1 cellular context compared by ENCODE assay signal in the genomic region with DNA sequence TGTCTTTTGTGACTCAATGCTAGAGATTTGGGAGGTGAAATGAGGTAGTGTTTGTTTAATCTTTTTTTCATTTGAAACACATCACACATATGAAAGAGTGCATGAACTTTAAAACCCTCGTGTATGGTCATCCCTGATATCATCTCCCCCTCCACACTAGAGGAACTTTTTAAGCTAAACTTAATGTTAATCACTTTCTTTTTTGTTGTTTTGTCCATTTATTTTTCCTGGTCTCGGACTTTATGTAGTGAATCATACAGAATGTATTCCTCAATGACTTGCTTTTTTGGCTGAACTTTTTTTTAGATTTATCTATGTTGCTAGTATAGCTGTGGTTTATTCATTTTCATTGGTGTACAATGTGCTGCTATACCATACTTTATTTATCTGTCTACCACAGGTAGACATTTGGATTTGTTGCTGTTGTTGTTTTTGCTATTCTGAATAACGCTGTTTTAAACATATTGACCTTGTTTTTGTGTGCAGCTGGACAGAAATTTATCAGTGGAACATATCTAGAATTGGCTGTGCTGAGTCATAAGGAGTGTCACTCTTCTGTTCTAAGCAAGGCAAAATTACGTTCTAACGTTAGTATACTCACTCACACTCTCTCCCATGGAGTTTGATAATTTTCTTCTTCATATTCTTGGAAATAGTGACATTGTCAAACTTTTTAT.
TF ChIP-seq lines count a peak whose summit lies in the region.

No MANE protein-coding gene starts in this region.

TF ChIP-seq in K562, 482 proteins besides CTCF, POLR2A, EP300 and RAD21 (continued from another document):
- TF ChIP-seq ZNF41 (CRISPR knock-in tag; conservative IDR thresholded peaks at IDR 0.05) (no peak), RUNX1 (IDR thresholded peaks at IDR 0.05; ENCODE audit: low read depth) (no peak), PHF21A (IDR thresholded peaks at IDR 0.05; ENCODE audit: borderline replicate concordance, low read depth) (no peak), ZNF282 (CRISPR knock-in tag; IDR thresholded peaks at IDR 0.05) (no peak), CTBP1 (IDR thresholded peaks at IDR 0.05; ENCODE audit: borderline replicate concordance) (no peak), ZBTB17 (CRISPR knock-in tag; IDR thresholded peaks at IDR 0.05) (no peak), ZC3H11A (IDR thresholded peaks at IDR 0.05; ENCODE audit: low read depth, low read length) (no peak), POLR3G (IDR thresholded peaks at IDR 0.05; ENCODE audit: extremely low read depth, insufficient read length, insufficient replicate concordance) (no peak), BMI1 (IDR thresholded peaks at IDR 0.05; ENCODE audit: low read length) (no peak)
- TF ChIP-seq, protein P1, sequence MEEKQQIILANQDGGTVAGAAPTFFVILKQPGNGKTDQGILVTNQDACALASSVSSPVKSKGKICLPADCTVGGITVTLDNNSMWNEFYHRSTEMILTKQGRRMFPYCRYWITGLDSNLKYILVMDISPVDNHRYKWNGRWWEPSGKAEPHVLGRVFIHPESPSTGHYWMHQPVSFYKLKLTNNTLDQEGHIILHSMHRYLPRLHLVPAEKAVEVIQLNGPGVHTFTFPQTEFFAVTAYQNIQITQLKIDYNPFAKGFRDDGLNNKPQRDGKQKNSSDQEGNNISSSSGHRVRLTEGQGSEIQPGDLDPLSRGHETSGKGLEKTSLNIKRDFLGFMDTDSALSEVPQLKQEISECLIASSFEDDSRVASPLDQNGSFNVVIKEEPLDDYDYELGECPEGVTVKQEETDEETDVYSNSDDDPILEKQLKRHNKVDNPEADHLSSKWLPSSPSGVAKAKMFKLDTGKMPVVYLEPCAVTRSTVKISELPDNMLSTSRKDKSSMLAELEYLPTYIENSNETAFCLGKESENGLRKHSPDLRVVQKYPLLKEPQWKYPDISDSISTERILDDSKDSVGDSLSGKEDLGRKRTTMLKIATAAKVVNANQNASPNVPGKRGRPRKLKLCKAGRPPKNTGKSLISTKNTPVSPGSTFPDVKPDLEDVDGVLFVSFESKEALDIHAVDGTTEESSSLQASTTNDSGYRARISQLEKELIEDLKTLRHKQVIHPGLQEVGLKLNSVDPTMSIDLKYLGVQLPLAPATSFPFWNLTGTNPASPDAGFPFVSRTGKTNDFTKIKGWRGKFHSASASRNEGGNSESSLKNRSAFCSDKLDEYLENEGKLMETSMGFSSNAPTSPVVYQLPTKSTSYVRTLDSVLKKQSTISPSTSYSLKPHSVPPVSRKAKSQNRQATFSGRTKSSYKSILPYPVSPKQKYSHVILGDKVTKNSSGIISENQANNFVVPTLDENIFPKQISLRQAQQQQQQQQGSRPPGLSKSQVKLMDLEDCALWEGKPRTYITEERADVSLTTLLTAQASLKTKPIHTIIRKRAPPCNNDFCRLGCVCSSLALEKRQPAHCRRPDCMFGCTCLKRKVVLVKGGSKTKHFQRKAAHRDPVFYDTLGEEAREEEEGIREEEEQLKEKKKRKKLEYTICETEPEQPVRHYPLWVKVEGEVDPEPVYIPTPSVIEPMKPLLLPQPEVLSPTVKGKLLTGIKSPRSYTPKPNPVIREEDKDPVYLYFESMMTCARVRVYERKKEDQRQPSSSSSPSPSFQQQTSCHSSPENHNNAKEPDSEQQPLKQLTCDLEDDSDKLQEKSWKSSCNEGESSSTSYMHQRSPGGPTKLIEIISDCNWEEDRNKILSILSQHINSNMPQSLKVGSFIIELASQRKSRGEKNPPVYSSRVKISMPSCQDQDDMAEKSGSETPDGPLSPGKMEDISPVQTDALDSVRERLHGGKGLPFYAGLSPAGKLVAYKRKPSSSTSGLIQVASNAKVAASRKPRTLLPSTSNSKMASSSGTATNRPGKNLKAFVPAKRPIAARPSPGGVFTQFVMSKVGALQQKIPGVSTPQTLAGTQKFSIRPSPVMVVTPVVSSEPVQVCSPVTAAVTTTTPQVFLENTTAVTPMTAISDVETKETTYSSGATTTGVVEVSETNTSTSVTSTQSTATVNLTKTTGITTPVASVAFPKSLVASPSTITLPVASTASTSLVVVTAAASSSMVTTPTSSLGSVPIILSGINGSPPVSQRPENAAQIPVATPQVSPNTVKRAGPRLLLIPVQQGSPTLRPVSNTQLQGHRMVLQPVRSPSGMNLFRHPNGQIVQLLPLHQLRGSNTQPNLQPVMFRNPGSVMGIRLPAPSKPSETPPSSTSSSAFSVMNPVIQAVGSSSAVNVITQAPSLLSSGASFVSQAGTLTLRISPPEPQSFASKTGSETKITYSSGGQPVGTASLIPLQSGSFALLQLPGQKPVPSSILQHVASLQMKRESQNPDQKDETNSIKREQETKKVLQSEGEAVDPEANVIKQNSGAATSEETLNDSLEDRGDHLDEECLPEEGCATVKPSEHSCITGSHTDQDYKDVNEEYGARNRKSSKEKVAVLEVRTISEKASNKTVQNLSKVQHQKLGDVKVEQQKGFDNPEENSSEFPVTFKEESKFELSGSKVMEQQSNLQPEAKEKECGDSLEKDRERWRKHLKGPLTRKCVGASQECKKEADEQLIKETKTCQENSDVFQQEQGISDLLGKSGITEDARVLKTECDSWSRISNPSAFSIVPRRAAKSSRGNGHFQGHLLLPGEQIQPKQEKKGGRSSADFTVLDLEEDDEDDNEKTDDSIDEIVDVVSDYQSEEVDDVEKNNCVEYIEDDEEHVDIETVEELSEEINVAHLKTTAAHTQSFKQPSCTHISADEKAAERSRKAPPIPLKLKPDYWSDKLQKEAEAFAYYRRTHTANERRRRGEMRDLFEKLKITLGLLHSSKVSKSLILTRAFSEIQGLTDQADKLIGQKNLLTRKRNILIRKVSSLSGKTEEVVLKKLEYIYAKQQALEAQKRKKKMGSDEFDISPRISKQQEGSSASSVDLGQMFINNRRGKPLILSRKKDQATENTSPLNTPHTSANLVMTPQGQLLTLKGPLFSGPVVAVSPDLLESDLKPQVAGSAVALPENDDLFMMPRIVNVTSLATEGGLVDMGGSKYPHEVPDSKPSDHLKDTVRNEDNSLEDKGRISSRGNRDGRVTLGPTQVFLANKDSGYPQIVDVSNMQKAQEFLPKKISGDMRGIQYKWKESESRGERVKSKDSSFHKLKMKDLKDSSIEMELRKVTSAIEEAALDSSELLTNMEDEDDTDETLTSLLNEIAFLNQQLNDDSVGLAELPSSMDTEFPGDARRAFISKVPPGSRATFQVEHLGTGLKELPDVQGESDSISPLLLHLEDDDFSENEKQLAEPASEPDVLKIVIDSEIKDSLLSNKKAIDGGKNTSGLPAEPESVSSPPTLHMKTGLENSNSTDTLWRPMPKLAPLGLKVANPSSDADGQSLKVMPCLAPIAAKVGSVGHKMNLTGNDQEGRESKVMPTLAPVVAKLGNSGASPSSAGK (IDR thresholded peaks at IDR 0.05): no peak
